In the genomic region with DNA sequence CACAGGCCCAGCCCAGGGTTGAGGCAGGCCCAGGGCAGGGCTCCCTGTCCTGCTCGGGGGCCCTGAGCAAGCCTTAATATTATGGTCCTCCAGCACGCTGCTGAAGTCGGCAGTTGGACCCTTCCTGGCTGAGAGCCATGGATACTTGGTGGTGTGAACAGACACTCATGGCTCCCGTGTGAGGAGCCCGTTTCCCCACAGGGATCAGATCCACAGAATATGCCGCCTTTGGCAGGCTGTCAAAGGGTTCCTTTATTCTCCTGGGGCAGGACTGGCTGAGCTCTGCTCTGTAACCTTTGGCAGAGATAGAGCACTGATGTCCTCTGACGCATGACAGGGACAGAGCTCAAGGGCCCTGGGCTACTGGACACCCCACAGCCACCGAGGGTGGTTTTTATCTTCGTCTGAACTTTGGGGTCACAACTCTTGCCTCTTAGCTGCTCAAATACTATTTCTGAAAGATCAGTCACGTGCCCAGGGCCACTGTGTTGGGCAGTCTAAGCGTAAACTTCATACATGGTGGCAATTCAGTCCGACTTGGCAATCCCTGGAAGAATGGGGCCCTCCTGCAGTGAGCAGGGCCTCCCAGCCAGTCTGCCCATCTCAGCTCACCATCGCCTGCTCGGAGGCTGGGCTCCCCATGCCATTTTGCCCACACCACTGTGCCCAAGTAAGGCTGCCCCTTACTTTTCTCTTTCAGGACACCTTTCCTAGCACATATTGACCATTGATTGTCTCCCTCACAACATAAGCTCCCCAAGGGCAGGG, we compare ENCODE assay signal across 1 cellular context.
A peak's percentile ranks its signal among the peaks of the same experiment; 100 is the strongest.
TF ChIP-seq lines count a peak whose summit lies in the region.

No MANE protein-coding gene starts in this region.

TF ChIP-seq in HepG2, 621 proteins besides CTCF, POLR2A, EP300 and RAD21 (continued from another document and continues in another):
- TF ChIP-seq, protein P1, sequence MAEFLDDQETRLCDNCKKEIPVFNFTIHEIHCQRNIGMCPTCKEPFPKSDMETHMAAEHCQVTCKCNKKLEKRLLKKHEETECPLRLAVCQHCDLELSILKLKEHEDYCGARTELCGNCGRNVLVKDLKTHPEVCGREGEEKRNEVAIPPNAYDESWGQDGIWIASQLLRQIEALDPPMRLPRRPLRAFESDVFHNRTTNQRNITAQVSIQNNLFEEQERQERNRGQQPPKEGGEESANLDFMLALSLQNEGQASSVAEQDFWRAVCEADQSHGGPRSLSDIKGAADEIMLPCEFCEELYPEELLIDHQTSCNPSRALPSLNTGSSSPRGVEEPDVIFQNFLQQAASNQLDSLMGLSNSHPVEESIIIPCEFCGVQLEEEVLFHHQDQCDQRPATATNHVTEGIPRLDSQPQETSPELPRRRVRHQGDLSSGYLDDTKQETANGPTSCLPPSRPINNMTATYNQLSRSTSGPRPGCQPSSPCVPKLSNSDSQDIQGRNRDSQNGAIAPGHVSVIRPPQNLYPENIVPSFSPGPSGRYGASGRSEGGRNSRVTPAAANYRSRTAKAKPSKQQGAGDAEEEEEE (CRISPR knock-in tag; IDR thresholded peaks at IDR 0.05; ENCODE audit: borderline replicate concordance): no peak
- TF ChIP-seq ZSCAN31 (CRISPR knock-in tag; IDR thresholded peaks at IDR 0.05; ENCODE audit: low read depth): peak; percentile 60; the same call in 1 of the 2 replicates
- TF ChIP-seq AGO1 (IDR thresholded peaks at IDR 0.05; ENCODE audit: low read depth, low read length, poor library complexity, severe bottlenecking): no peak
- TF ChIP-seq ZNF333 (CRISPR knock-in tag; IDR thresholded peaks at IDR 0.05; ENCODE audit: borderline replicate concordance): no peak
- TF ChIP-seq, protein P2, sequence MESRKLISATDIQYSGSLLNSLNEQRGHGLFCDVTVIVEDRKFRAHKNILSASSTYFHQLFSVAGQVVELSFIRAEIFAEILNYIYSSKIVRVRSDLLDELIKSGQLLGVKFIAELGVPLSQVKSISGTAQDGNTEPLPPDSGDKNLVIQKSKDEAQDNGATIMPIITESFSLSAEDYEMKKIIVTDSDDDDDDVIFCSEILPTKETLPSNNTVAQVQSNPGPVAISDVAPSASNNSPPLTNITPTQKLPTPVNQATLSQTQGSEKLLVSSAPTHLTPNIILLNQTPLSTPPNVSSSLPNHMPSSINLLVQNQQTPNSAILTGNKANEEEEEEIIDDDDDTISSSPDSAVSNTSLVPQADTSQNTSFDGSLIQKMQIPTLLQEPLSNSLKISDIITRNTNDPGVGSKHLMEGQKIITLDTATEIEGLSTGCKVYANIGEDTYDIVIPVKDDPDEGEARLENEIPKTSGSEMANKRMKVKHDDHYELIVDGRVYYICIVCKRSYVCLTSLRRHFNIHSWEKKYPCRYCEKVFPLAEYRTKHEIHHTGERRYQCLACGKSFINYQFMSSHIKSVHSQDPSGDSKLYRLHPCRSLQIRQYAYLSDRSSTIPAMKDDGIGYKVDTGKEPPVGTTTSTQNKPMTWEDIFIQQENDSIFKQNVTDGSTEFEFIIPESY (CRISPR knock-in tag; IDR thresholded peaks at IDR 0.05): 0 out of 2 replicates have a peak, but pooled peaks have one; percentile 20
- TF ChIP-seq RXRA (CRISPR knock-in tag; IDR thresholded peaks at IDR 0.05): peak; percentile 96
- peak; percentile 43; the same call in 1 of the 2 replicates for TF ChIP-seq ZNF891 (CRISPR knock-in tag; IDR thresholded peaks at IDR 0.05)
- TF ChIP-seq ZNF720 (CRISPR knock-in tag; IDR thresholded peaks at IDR 0.05): no peak
- peak; percentile 92; the same call in 1 of the 2 replicates for TF ChIP-seq SALL1 (CRISPR knock-in tag; IDR thresholded peaks at IDR 0.05)
- TF ChIP-seq ZNF468 (CRISPR knock-in tag; IDR thresholded peaks at IDR 0.05): no peak
- no peak for TF ChIP-seq DZIP1 (CRISPR knock-in tag; IDR thresholded peaks at IDR 0.05)
- no peak for TF ChIP-seq ETS1 (CRISPR knock-in tag; IDR thresholded peaks at IDR 0.05)
- TF ChIP-seq, protein P3, sequence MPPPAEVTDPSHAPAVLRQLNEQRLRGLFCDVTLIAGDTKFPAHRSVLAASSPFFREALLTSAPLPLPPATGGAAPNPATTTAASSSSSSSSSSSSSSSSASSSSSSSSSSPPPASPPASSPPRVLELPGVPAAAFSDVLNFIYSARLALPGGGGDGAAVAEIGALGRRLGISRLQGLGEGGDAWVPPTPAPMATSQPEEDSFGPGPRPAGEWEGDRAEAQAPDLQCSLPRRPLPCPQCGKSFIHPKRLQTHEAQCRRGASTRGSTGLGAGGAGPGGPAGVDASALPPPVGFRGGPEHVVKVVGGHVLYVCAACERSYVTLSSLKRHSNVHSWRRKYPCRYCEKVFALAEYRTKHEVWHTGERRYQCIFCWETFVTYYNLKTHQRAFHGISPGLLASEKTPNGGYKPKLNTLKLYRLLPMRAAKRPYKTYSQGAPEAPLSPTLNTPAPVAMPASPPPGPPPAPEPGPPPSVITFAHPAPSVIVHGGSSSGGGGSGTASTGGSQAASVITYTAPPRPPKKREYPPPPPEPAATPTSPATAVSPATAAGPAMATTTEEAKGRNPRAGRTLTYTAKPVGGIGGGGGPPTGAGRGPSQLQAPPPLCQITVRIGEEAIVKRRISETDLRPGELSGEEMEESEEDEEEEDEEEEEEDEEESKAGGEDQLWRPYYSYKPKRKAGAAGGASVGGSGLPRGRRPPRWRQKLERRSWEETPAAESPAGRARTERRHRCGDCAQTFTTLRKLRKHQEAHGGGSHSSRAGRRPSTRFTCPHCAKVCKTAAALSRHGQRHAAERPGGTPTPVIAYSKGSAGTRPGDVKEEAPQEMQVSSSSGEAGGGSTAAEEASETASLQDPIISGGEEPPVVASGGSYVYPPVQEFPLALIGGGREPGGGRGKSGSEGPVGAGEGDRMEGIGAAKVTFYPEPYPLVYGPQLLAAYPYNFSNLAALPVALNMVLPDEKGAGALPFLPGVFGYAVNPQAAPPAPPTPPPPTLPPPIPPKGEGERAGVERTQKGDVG (CRISPR knock-in tag; IDR thresholded peaks at IDR 0.05; ENCODE audit: borderline replicate concordance): peak; percentile 92; the same call in 1 of the 2 replicates
- TF ChIP-seq ZNF609 (CRISPR knock-in tag; IDR thresholded peaks at IDR 0.05; ENCODE audit: borderline replicate concordance): peak; percentile 34; the same call in 1 of the 2 replicates
- no peak for TF ChIP-seq JUNB (CRISPR knock-in tag; IDR thresholded peaks at IDR 0.05; ENCODE audit: borderline replicate concordance)
- TF ChIP-seq TBX2 (CRISPR knock-in tag; IDR thresholded peaks at IDR 0.05; ENCODE audit: borderline replicate concordance): peak; percentile 92
- peak; percentile 68; the same call in 1 of the 2 replicates for TF ChIP-seq ZNF274 (CRISPR knock-in tag; IDR thresholded peaks at IDR 0.05)
- no peak for TF ChIP-seq ZNF496 (CRISPR knock-in tag; IDR thresholded peaks at IDR 0.05; ENCODE audit: insufficient replicate concordance)
- TF ChIP-seq ZNF280B (CRISPR knock-in tag; IDR thresholded peaks at IDR 0.05; ENCODE audit: borderline replicate concordance): peak; percentile 59
- no peak for TF ChIP-seq ZNF138 (CRISPR knock-in tag; IDR thresholded peaks at IDR 0.05; ENCODE audit: low read depth)
- TF ChIP-seq TAF15 (IDR thresholded peaks at IDR 0.05; ENCODE audit: low read depth, low read length, poor library complexity, severe bottlenecking): no peak
- TF ChIP-seq ELF3 (CRISPR knock-in tag; IDR thresholded peaks at IDR 0.05): peak; percentile 32
- peak; percentile 94; the same call in 1 of the 2 replicates for TF ChIP-seq ZNF292 (CRISPR knock-in tag; IDR thresholded peaks at IDR 0.05; ENCODE audit: borderline replicate concordance, low read depth)
- TF ChIP-seq ELF1 (CRISPR knock-in tag; IDR thresholded peaks at IDR 0.05): no peak
- no peak for TF ChIP-seq KMT2A (CRISPR knock-in tag; IDR thresholded peaks at IDR 0.05)
- no peak for TF ChIP-seq CENPT (CRISPR knock-in tag; IDR thresholded peaks at IDR 0.05; ENCODE audit: low read depth)
- TF ChIP-seq ZNF83 (CRISPR knock-in tag; IDR thresholded peaks at IDR 0.05; ENCODE audit: borderline replicate concordance): peak; percentile 43; the same call in 1 of the 2 replicates
- peak; percentile 75; the same call in 1 of the 2 replicates for TF ChIP-seq NFIC (IDR thresholded peaks at IDR 0.05; ENCODE audit: low read length)
